26 cellular contexts compared by ENCODE assay signal in the genomic region with DNA sequence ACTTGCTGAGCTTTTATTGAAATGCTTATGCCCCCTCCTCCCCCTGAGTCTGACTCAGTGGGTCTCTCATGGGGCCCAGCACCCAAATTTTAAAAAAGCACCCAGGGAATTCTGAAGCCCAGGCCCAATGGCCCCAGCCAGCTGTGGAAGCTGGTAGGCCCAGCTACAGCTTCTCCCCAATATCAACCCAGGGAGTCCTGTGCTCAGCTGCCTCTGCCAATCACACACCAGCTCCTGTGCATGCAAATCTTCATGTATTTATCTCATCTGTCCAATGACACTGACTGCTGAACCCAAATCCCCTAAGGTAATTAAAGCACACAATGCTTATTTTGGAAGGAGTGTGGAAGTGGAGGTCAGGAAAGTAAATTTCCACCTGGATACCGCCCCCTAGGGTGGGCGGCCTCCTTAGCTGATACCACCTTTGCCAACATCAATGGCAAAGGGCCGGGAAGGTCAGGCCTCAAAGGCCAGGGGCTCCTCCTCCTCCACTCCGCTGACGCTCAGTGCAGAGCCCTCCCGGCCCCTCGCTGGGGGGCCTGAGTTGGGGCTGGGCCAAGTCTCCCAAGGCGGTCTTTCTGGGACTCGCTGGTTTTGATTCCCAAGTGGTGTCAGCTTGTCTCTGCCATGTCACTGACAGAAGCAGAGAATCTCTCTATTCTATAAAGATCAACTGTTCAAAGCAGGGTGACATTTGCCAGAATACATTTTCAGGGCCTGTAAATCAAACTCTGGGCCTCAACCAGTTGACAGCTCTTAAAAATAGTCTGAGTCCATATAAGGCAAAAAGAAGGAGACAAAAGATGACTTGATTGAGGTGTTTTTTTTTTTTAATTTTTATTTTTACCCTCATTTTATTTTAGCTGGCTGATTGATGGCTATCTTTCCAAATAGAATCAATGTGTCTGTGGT.
DNase-seq lines count a peak whose midpoint lies in the region; ATAC-seq, FAIRE-seq and TF ChIP-seq lines count a peak whose summit lies in the region.
"Had no signal": no experiment of that assay in that cellular context is flagged by ENCODE, and none has a peak within 500 bp of the region (broad histone marks: within the 10 kb centered on the region; RNA-seq: fewer than 3 reads in every experiment).

No MANE protein-coding gene starts in this region.

- no peak overlapping the region for H3K27ac ChIP-seq in small intestine (ENCODE audit: low read depth in 1 of 2, low read length in 1 of 2)
- H3K27ac ChIP-seq: coronary artery, foreskin keratinocyte, HL-60, neutrophil, SK-N-MC, upper lobe of right lung had no signal

- ATAC-seq in memory B cell (ENCODE audit: low read depth) (no peak), esophagus mucosa (no peak)
- ATAC-seq: activated CD4-positive, CD25-positive, alpha-beta regulatory T cell treated with anti-CD3 and anti-CD28 coated beads, Interleukin-2, amount 50 U/mL, for 24 hours; foreskin keratinocyte; Panc1; stimulated activated naive B cell treated with anti-CD40 and anti-IgM and Interleukin-4, amounts not matched to agents 10 μg/mL and 1 μg/mL and 100 μg/mL, for 72 hours; upper lobe of right lung had no signal

- FAIRE-seq in small intestine (lab: Jason Lieb, UNC): no peak

- no peak overlapping the region for H3K4me3 Mint-ChIP-seq in activated naive CD8-positive, alpha-beta T cell
- H3K4me3 Mint-ChIP-seq in activated naive CD8-positive, alpha-beta T cell treated with anti-CD3 and anti-CD28 coated beads for 36 hours: no peak overlapping the region
- H3K4me3 Mint-ChIP-seq in memory B cell (no peak overlapping the region), type B pancreatic cell (no peak overlapping the region)
- H3K4me3 Mint-ChIP-seq: stimulated activated naive B cell treated with anti-CD40 and anti-IgM and Interleukin-4, amounts not matched to agents 10 μg/mL and 1 μg/mL and 100 μg/mL, for 72 hours had no signal

- no peaks in the 10 kb centered on the region for H3K4me1 ChIP-seq in small intestine (ENCODE audit: control insufficient read depth in 2 of 2, insufficient read depth in 1 of 2, low read depth in 1 of 2, low read length in 1 of 2)
- H3K4me1 ChIP-seq: Caco-2, foreskin keratinocyte, upper lobe of right lung had no signal

- peaks cover 7 to 10% of the 10 kb centered on the region in 2 donors for H3K36me3 ChIP-seq in small intestine (ENCODE audit: control insufficient read depth in 2 of 2, insufficient read depth in 2 of 2, low read length in 2 of 2)

- no peaks in the 10 kb centered on the region for H3K27me3 ChIP-seq in small intestine (ENCODE audit: control insufficient read depth in 2 of 2, insufficient read depth in 2 of 2, low read length in 2 of 2)
- H3K27me3 ChIP-seq: foreskin keratinocyte, neutrophil, upper lobe of right lung had no signal

- H3K36me3 Mint-ChIP-seq in activated naive CD8-positive, alpha-beta T cell: no peaks in the 10 kb centered on the region
- peaks cover 13% of the 10 kb centered on the region for H3K36me3 Mint-ChIP-seq in activated naive CD8-positive, alpha-beta T cell treated with anti-CD3 and anti-CD28 coated beads for 36 hours
- H3K36me3 Mint-ChIP-seq in memory B cell: peaks cover 23% of the 10 kb centered on the region
- peaks cover 6% of the 10 kb centered on the region for H3K36me3 Mint-ChIP-seq in type B pancreatic cell

- DNase-seq in activated naive CD8-positive, alpha-beta T cell treated with anti-CD3 and anti-CD28 coated beads for 36 hours: no peak
- DNase-seq in NCI-H526 treated with DMSO at 0.1 percent for 48 hours (lab: John Stamatoyannopoulos, UW) (peak; percentile 8), memory B cell (ENCODE audit: low spot score in 2 of 2) (no peak), type B pancreatic cell (ENCODE audit: extremely low spot score, unreplicated experiment) (no peak), small intestine (no peak)
- DNase-seq in stimulated activated CD4-positive, alpha-beta T cell treated with anti-CD3 and anti-CD28 coated beads, Interleukin-1b, Interleukin-23, amount 100 ng/mL, for 48 hours: no peak
- DNase-seq: activated CD8-positive, alpha-beta memory T cell treated with anti-CD3 and anti-CD28 coated beads for 24 hours; activated effector memory CD4-positive, alpha-beta T cell treated with anti-CD3 and anti-CD28 coated beads, Interleukin-2, amount 50 U/mL, for 16 hours; Caco-2; foreskin keratinocyte; H7; hypothalamus; NCI-H1417; NCI-H748 treated with DMSO at 0.1 percent for 48 hours; retina; stimulated activated CD4-positive, alpha-beta T cell treated with anti-CD3 and anti-CD28 coated beads, Interleukin-15, amount 100 ng/mL, for 24 hours; stimulated activated naive B cell treated with anti-CD40 and anti-IgM and Interleukin-4, amounts not matched to agents 10 μg/mL and 1 μg/mL and 100 μg/mL, for 72 hours; upper lobe of right lung had no signal

- no peak overlapping the region for H3K4me3 ChIP-seq in small intestine (ENCODE audit: low read depth in 1 of 2, low read length in 2 of 2)
- H3K4me3 ChIP-seq: coronary artery, SK-N-MC, upper lobe of right lung had no signal

- H3K4me1 Mint-ChIP-seq in activated naive CD8-positive, alpha-beta T cell (ENCODE audit: low read depth): peaks cover 19% of the 10 kb centered on the region
- peaks cover 19% of the 10 kb centered on the region for H3K4me1 Mint-ChIP-seq in activated naive CD8-positive, alpha-beta T cell treated with anti-CD3 and anti-CD28 coated beads for 36 hours
- peaks cover 26% of the 10 kb centered on the region for H3K4me1 Mint-ChIP-seq in memory B cell
- H3K4me1 Mint-ChIP-seq in type B pancreatic cell (ENCODE audit: unreplicated experiment): peaks cover 14% of the 10 kb centered on the region

- H3K27me3 Mint-ChIP-seq in activated naive CD8-positive, alpha-beta T cell: no peaks in the 10 kb centered on the region
- no peaks in the 10 kb centered on the region for H3K27me3 Mint-ChIP-seq in activated naive CD8-positive, alpha-beta T cell treated with anti-CD3 and anti-CD28 coated beads for 36 hours
- no peaks in the 10 kb centered on the region for H3K27me3 Mint-ChIP-seq in memory B cell
- no peaks in the 10 kb centered on the region for H3K27me3 Mint-ChIP-seq in type B pancreatic cell
- H3K27me3 Mint-ChIP-seq: stimulated activated naive B cell treated with anti-CD40 and anti-IgM and Interleukin-4, amounts not matched to agents 10 μg/mL and 1 μg/mL and 100 μg/mL, for 72 hours had no signal

- 82 to 94% (median 90%) methylated on average over 9 of the region's 9 CpGs for WGBS in small intestine, 3 donors

- no peak for TF ChIP-seq CTCF in type B pancreatic cell (conservative IDR thresholded peaks at IDR 0.05)

- no peaks in the 10 kb centered on the region for H3K9me3 Mint-ChIP-seq in activated naive CD8-positive, alpha-beta T cell (ENCODE audit: low read depth)
- H3K9me3 Mint-ChIP-seq in activated naive CD8-positive, alpha-beta T cell treated with anti-CD3 and anti-CD28 coated beads for 36 hours: no peaks in the 10 kb centered on the region
- H3K9me3 Mint-ChIP-seq in memory B cell (no peaks in the 10 kb centered on the region), type B pancreatic cell (no peaks in the 10 kb centered on the region)
- H3K9me3 Mint-ChIP-seq: stimulated activated naive B cell treated with anti-CD40 and anti-IgM and Interleukin-4, amounts not matched to agents 10 μg/mL and 1 μg/mL and 100 μg/mL, for 72 hours had no signal

- H3K27ac Mint-ChIP-seq in activated naive CD8-positive, alpha-beta T cell: peak overlapping the region; percentile 61
- no peak overlapping the region for H3K27ac Mint-ChIP-seq in activated naive CD8-positive, alpha-beta T cell treated with anti-CD3 and anti-CD28 coated beads for 36 hours
- H3K27ac Mint-ChIP-seq in memory B cell (peak overlapping the region; percentile 11), type B pancreatic cell (peak overlapping the region; percentile 8)

- no peaks in the 10 kb centered on the region for H3K9me3 ChIP-seq in small intestine (ENCODE audit: control insufficient read depth, low read depth)
- H3K9me3 ChIP-seq: Caco-2, neutrophil, upper lobe of right lung had no signal
